ENCODE assay signal across 8 cellular contexts in genomic region chr5:33441241-33441844, GRCh38. TPM values are rescaled to one million over a fixed set of nuclear protein-coding genes. Genes with fewer than 3 reads are reported as not detected.
DNase-seq lines count a peak whose midpoint lies in the region; ATAC-seq and TF ChIP-seq lines count a peak whose summit lies in the region.

No MANE protein-coding gene starts in this region.

- H3K27me3 ChIP-seq in right atrium auricular region, result no peaks in the 10 kb centered on the region

- ATAC-seq in HG03342 (IDR thresholded peaks at IDR 0.05; ENCODE audit: unreplicated experiment), result peak; percentile 35

- peak; percentile 54 for DNase-seq in NCI-H2171 treated with DMSO at 0.1 percent for 48 hours (lab: John Stamatoyannopoulos, UW)
- no peak for DNase-seq in NCI-H2171 (lab: John Stamatoyannopoulos, UW)
- peak; percentile 80 for DNase-seq in OCI-M1 (lab: John Stamatoyannopoulos, UW)
- peak; percentile 47 for DNase-seq in activated naive CD4-positive, alpha-beta T cell treated with anti-CD3 and anti-CD28 coated beads, Interleukin-2, amount 50 U/mL, for 16 hours
- DNase-seq in right atrium auricular region (ENCODE audit: low spot score), result no peak
- peak; percentile 23 for DNase-seq in stimulated activated CD4-positive, alpha-beta T cell treated with anti-CD3 and anti-CD28 coated beads, Interleukin-12 subunit alpha, Interleukin-12 subunit beta, amount 100 ng/mL, for 4 hours
- DNase-seq in GM03348 (ENCODE audit: low spot score), result no peak

- peak overlapping the region; percentile 90 to 93 for H3K27ac ChIP-seq in right atrium auricular region

- H3K9me3 ChIP-seq in right atrium auricular region, result no peaks in the 10 kb centered on the region

- peaks cover 0 to 40% of the 10 kb centered on the region in 2 donors for H3K4me1 ChIP-seq in right atrium auricular region

- peaks cover 8% of the 10 kb centered on the region for H3K36me3 ChIP-seq in right atrium auricular region

- H3K4me3 ChIP-seq in right atrium auricular region, result peak overlapping the region; percentile 64 to 74

- no peak for TF ChIP-seq CTCF in right atrium auricular region (IDR thresholded peaks at IDR 0.05)

RNA-seq across cellular contexts. Expression of gene TARS1, which starts 0.6 kb away (rescaled TPM):
- total RNA-seq in right atrium auricular region, result 10 to 100 TPM; 45.8 to 66.6 TPM

Comparison
In these comparisons a context has a peak if more than half of its experiments do, and no peak if none do; other contexts are left out.
1. DNase-seq: peak in NCI-H2171 treated with DMSO at 0.1 percent for 48 hours (single experiment), OCI-M1 (single experiment), activated naive CD4-positive, alpha-beta T cell treated with anti-CD3 and anti-CD28 coated beads, Interleukin-2, amount 50 U/mL, for 16 hours (single experiment) and stimulated activated CD4-positive, alpha-beta T cell treated with anti-CD3 and anti-CD28 coated beads, Interleukin-12 subunit alpha, Interleukin-12 subunit beta, amount 100 ng/mL, for 4 hours (single experiment); none in NCI-H2171 (single experiment), right atrium auricular region (single experiment) and GM03348 (single experiment).